ENCODE assay signal across 2 cellular contexts in genomic region chr10:114525368-114525949, GRCh38.
TF ChIP-seq lines count a peak whose summit lies in the region.

No MANE protein-coding gene starts in this region.

TF ChIP-seq in A549, 52 proteins besides CTCF, POLR2A, EP300 and RAD21 (continued from another document):
- no peak for TF ChIP-seq E2F6 (IDR thresholded peaks at IDR 0.05; ENCODE audit: borderline replicate concordance, low read depth)
- TF ChIP-seq FOXS1 (CRISPR knock-in tag; IDR thresholded peaks at IDR 0.05) = no peak
- TF ChIP-seq ESRRA (IDR thresholded peaks at IDR 0.05; ENCODE audit: borderline replicate concordance, low read length) = no peak
- no peak for TF ChIP-seq KDM1A (IDR thresholded peaks at IDR 0.05; ENCODE audit: low read depth)
- TF ChIP-seq CEBPB (IDR thresholded peaks at IDR 0.05) = no peak
- TF ChIP-seq MYC (IDR thresholded peaks at IDR 0.05; ENCODE audit: borderline replicate concordance, low read length) = no peak
- no peak for TF ChIP-seq PBX3 (IDR thresholded peaks at IDR 0.05)
- no peak for TF ChIP-seq PHF8 (IDR thresholded peaks at IDR 0.05; ENCODE audit: borderline replicate concordance, low read depth)
- TF ChIP-seq CHD4 (IDR thresholded peaks at IDR 0.05; ENCODE audit: borderline replicate concordance) = no peak
- TF ChIP-seq JUNB (IDR thresholded peaks at IDR 0.05) = no peak

TF ChIP-seq in GM12878, 131 proteins besides CTCF, POLR2A, EP300 and RAD21 (continued from another document):
- TF ChIP-seq ZNF687 (IDR thresholded peaks at IDR 0.05) (no peak), BHLHE40 (IDR thresholded peaks at IDR 0.05; ENCODE audit: borderline replicate concordance in 1 of 2, low read depth in 2 of 2, low read length in 1 of 2) (no peak), SREBF1 (IDR thresholded peaks at IDR 0.05; ENCODE audit: low read length) (no peak), CBX3 (IDR thresholded peaks at IDR 0.05; ENCODE audit: borderline replicate concordance, low read depth) (no peak), ZBED1 (IDR thresholded peaks at IDR 0.05; ENCODE audit: borderline replicate concordance) (no peak), ZNF207 (IDR thresholded peaks at IDR 0.05; ENCODE audit: borderline replicate concordance) (no peak), PAX5 (IDR thresholded peaks at IDR 0.05; ENCODE audit: borderline replicate concordance, low read depth, low read length) (no peak), REST (IDR thresholded peaks at IDR 0.05; ENCODE audit: low read depth, low read length) (no peak), NFXL1 (IDR thresholded peaks at IDR 0.05; ENCODE audit: borderline replicate concordance) (no peak)
- TF ChIP-seq, protein P1, sequence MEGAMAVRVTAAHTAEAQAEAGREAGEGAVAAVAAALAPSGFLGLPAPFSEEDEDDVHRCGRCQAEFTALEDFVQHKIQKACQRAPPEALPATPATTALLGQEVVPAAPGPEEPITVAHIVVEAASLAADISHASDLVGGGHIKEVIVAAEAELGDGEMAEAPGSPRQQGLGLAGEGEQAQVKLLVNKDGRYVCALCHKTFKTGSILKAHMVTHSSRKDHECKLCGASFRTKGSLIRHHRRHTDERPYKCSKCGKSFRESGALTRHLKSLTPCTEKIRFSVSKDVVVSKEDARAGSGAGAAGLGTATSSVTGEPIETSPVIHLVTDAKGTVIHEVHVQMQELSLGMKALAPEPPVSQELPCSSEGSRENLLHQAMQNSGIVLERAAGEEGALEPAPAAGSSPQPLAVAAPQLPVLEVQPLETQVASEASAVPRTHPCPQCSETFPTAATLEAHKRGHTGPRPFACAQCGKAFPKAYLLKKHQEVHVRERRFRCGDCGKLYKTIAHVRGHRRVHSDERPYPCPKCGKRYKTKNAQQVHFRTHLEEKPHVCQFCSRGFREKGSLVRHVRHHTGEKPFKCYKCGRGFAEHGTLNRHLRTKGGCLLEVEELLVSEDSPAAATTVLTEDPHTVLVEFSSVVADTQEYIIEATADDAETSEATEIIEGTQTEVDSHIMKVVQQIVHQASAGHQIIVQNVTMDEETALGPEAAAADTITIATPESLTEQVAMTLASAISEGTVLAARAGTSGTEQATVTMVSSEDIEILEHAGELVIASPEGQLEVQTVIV (IDR thresholded peaks at IDR 0.05; ENCODE audit: borderline replicate concordance, partially characterized antibody) = no peak
